19 cellular contexts compared by ENCODE assay signal in genomic region chr10:60043561-60043960, GRCh38.
DNase-seq lines count a peak whose midpoint lies in the region; ATAC-seq and TF ChIP-seq lines count a peak whose summit lies in the region.
"Had no signal": no experiment of that assay in that cellular context is flagged by ENCODE, and none has a peak within 500 bp of the region (broad histone marks: within the 10 kb centered on the region; RNA-seq: fewer than 3 reads in every experiment).

No MANE protein-coding gene starts in this region.

- no peak overlapping the region for H3K4me3 ChIP-seq in colonic mucosa
- H3K4me3 ChIP-seq in osteoblast (ENCODE audit: insufficient read depth, low read length) = no peak overlapping the region
- no peak overlapping the region for H3K4me3 ChIP-seq in upper lobe of right lung
- no peak overlapping the region for H3K4me3 ChIP-seq in breast epithelium

- no peak overlapping the region for H3K27ac Mint-ChIP-seq in effector memory CD8-positive, alpha-beta T cell
- H3K27ac Mint-ChIP-seq: B cell; CD4-positive, CD25-positive, alpha-beta regulatory T cell had no signal

- DNase-seq in NCI-H69 (lab: John Stamatoyannopoulos, UW) = peak; percentile 3
- peak; percentile 67 for DNase-seq in colonic mucosa
- DNase-seq in osteoblast (ENCODE audit: insufficient read length, low spot score, missing footprints) = no peak
- no peak for DNase-seq in upper lobe of right lung
- DNase-seq in effector memory CD8-positive, alpha-beta T cell = no peak
- DNase-seq in breast epithelium (ENCODE audit: low spot score in 2 of 2) = no peak
- DNase-seq: CD4-positive, CD25-positive, alpha-beta regulatory T cell; DMS53; NCI-H2029; NCI-H2171; NCI-H446; NK-92 treated with Interleukin-12 subunit alpha and Interleukin-12 subunit beta, amount 100 ng/mL, for 24 hours had no signal

- intact Hi-C loops in colonic mucosa (cut with DNase I) (no loop called here), upper lobe of right lung (cut with DNase I) (no loop called here), breast epithelium (cut with DNase I; ENCODE audit: low total_unique reads) (no loop called here)

- H3K27me3 Mint-ChIP-seq in effector memory CD8-positive, alpha-beta T cell = no peaks in the 10 kb centered on the region
- H3K27me3 Mint-ChIP-seq: B cell; CD4-positive, CD25-positive, alpha-beta regulatory T cell had no signal

- no peak for TF ChIP-seq CTCF in colonic mucosa (IDR thresholded peaks at IDR 0.05)
- TF ChIP-seq CTCF in osteoblast (IDR thresholded peaks at IDR 0.05; ENCODE audit: extremely low read depth, low read depth, low read length) = no peak
- TF ChIP-seq CTCF in upper lobe of right lung (IDR thresholded peaks at IDR 0.05) = no peak
- no peak for TF ChIP-seq CTCF in breast epithelium (IDR thresholded peaks at IDR 0.05)

- H3K9me3 Mint-ChIP-seq in effector memory CD8-positive, alpha-beta T cell = no peaks in the 10 kb centered on the region

- H3K4me1 ChIP-seq in colonic mucosa = peaks cover 4% of the 10 kb centered on the region
- peaks cover 11% of the 10 kb centered on the region for H3K4me1 ChIP-seq in osteoblast (ENCODE audit: insufficient read depth, low read length)
- H3K4me1 ChIP-seq in upper lobe of right lung = peaks cover 12% of the 10 kb centered on the region
- H3K4me1 ChIP-seq in breast epithelium = no peaks in the 10 kb centered on the region

- H3K9ac ChIP-seq in colonic mucosa (ENCODE audit: low read depth in 2 of 2, low read length in 2 of 2) = no peak overlapping the region
- H3K9ac ChIP-seq: KMS-11 had no signal

- ATAC-seq in upper lobe of right lung = peak; percentile 20
- no peak for ATAC-seq in effector memory CD8-positive, alpha-beta T cell (replicated peaks)
- ATAC-seq in HG03571 (IDR thresholded peaks at IDR 0.05; ENCODE audit: unreplicated experiment) = no peak
- ATAC-seq: HCT116, HepG2, PC-3 had no signal

- H3K36me3 ChIP-seq in colonic mucosa = no peaks in the 10 kb centered on the region
- H3K36me3 ChIP-seq in osteoblast (ENCODE audit: insufficient read depth, low read length) = no peaks in the 10 kb centered on the region
- no peaks in the 10 kb centered on the region for H3K36me3 ChIP-seq in upper lobe of right lung
- H3K36me3 ChIP-seq in breast epithelium = no peaks in the 10 kb centered on the region

- no peaks in the 10 kb centered on the region for H3K4me1 Mint-ChIP-seq in effector memory CD8-positive, alpha-beta T cell (ENCODE audit: low read depth in 2 of 2)
- H3K4me1 Mint-ChIP-seq: CD4-positive, CD25-positive, alpha-beta regulatory T cell had no signal

- no peaks in the 10 kb centered on the region for H4K20me1 ChIP-seq in osteoblast (ENCODE audit: insufficient read depth, low read length)

- peaks cover 6% of the 10 kb centered on the region for H3K36me3 Mint-ChIP-seq in effector memory CD8-positive, alpha-beta T cell (ENCODE audit: insufficient read depth)
- H3K36me3 Mint-ChIP-seq: CD4-positive, CD25-positive, alpha-beta regulatory T cell had no signal

- no peaks in the 10 kb centered on the region for H3K79me2 ChIP-seq in osteoblast (ENCODE audit: insufficient read depth, low read length)

- H3K27ac ChIP-seq in colonic mucosa (peak overlapping the region; percentile 53), osteoblast (ENCODE audit: low read depth, low read length) (peak overlapping the region; percentile 60), upper lobe of right lung (no peak overlapping the region), breast epithelium (no peak overlapping the region)
- H3K27ac ChIP-seq: KMS-11, RWPE1 had no signal

- H3K9me3 ChIP-seq in colonic mucosa = no peaks in the 10 kb centered on the region
- H3K9me3 ChIP-seq in osteoblast (ENCODE audit: low read depth, low read length) = no peaks in the 10 kb centered on the region
- H3K9me3 ChIP-seq in upper lobe of right lung = no peaks in the 10 kb centered on the region
- no peaks in the 10 kb centered on the region for H3K9me3 ChIP-seq in breast epithelium

- no peak overlapping the region for H3K4me3 Mint-ChIP-seq in effector memory CD8-positive, alpha-beta T cell
- H3K4me3 Mint-ChIP-seq: B cell; CD4-positive, CD25-positive, alpha-beta regulatory T cell had no signal

- H3K27me3 ChIP-seq in colonic mucosa (no peaks in the 10 kb centered on the region), osteoblast (ENCODE audit: insufficient read depth, low read length) (no peaks in the 10 kb centered on the region), upper lobe of right lung (no peaks in the 10 kb centered on the region), breast epithelium (no peaks in the 10 kb centered on the region)

- no peak for TF ChIP-seq POLR2A in breast epithelium (IDR thresholded peaks at IDR 0.05)

- H2AFZ ChIP-seq in osteoblast (ENCODE audit: low read length) = peak overlapping the region; percentile 8

- H3K4me2 ChIP-seq in osteoblast (ENCODE audit: insufficient read depth, low read length) = peak overlapping the region; percentile 40
- H3K4me2 ChIP-seq: KMS-11 had no signal

Comparison
In these comparisons a context has a peak if more than half of its experiments do, and no peak if none do; other contexts are left out.
1. DNase-seq: peak in NCI-H69 (single experiment) and colonic mucosa (single experiment); none in osteoblast (single experiment), upper lobe of right lung (single experiment), effector memory CD8-positive, alpha-beta T cell (0 of 3) and breast epithelium (0 of 2).
2. H3K27ac ChIP-seq: peak in colonic mucosa (single experiment) and osteoblast (single experiment); none in upper lobe of right lung (single experiment) and breast epithelium (0 of 2).